In genomic region chr5:148382961-148383360, GRCh38 we compare ENCODE assay signal across 8 cellular contexts. TPM values are rescaled to one million over a fixed set of nuclear protein-coding genes. Genes with fewer than 3 reads are reported as not detected.
DNase-seq lines count a peak whose midpoint lies in the region; ATAC-seq, FAIRE-seq and TF ChIP-seq lines count a peak whose summit lies in the region.

No MANE protein-coding gene starts in this region.

- DNase-seq in DMS 273 (lab: John Stamatoyannopoulos, UW; ENCODE audit: unreplicated experiment) (peak; percentile 20), DMS 273 treated with DMSO at 0.1 percent for 48 hours (lab: John Stamatoyannopoulos, UW) (no peak), keratinocyte (ENCODE audit: low read depth, low spot score) (no peak), stomach (no peak)
- no peak for DNase-seq in activated T-helper 2 cell treated with anti-CD3 and anti-CD28 coated beads, Interferon-gamma antibody, Interleukin-2, Interleukin-4, amounts not matched to agents 10 μg/mL and 5 μg/mL and 100 μg/mL, durations not matched to agents 14 hours and 24 hours and 36 hours (ENCODE audit: low spot score)
- DNase-seq in activated CD8-positive, alpha-beta memory T cell treated with anti-CD3 and anti-CD28 coated beads, Interleukin-2, amount 50 U/mL, for 4 hours: no peak

- H3K4me1 Mint-ChIP-seq in activated T-helper 2 cell treated with anti-CD3 and anti-CD28 coated beads, Interferon-gamma antibody, Interleukin-2, Interleukin-4, amounts not matched to agents 10 μg/mL and 5 μg/mL and 100 μg/mL, durations not matched to agents 14 hours and 24 hours and 36 hours (ENCODE audit: low read depth): peaks cover 54% of the 10 kb centered on the region

- ATAC-seq in HG03520 (IDR thresholded peaks at IDR 0.05; ENCODE audit: unreplicated experiment) (no peak), GM18511 (IDR thresholded peaks at IDR 0.05; ENCODE audit: unreplicated experiment) (no peak)

- WGBS in stomach, 5 donors: 17 to 42% (median 24%) methylated on average over 4 of the region's 4 CpGs

- H3K4me1 ChIP-seq in keratinocyte (ENCODE audit: control insufficient read depth, extremely low read depth, insufficient read depth, low read length) (peaks cover 24% of the 10 kb centered on the region), stomach (peaks cover 25 to 68% (median 50%) of the 10 kb centered on the region in 4 donors)

- H3K4me3 Mint-ChIP-seq in activated T-helper 2 cell treated with anti-CD3 and anti-CD28 coated beads, Interferon-gamma antibody, Interleukin-2, Interleukin-4, amounts not matched to agents 10 μg/mL and 5 μg/mL and 100 μg/mL, durations not matched to agents 14 hours and 24 hours and 36 hours (ENCODE audit: low read depth): peak overlapping the region; percentile 96

- H3K27ac ChIP-seq in keratinocyte (ENCODE audit: control insufficient read depth, insufficient read depth, low read length) (peak overlapping the region; percentile 93), stomach (peak overlapping the region in 4 of 5 donors; percentile 92 to 97 (median 94))

- H3K36me3 ChIP-seq in keratinocyte (ENCODE audit: control insufficient read depth in 2 of 2, extremely low read depth in 1 of 2, insufficient read depth in 2 of 2, low read length in 2 of 2) (peaks cover 0 to under 1% of the 10 kb centered on the region in 2 experiments), stomach (peaks cover 0 to 10% (median 8%) of the 10 kb centered on the region in 4 donors)

- TF ChIP-seq EP300 in stomach (IDR thresholded peaks at IDR 0.05): no peak

- H2AFZ ChIP-seq in keratinocyte (ENCODE audit: control insufficient read depth, low read length): peak overlapping the region; percentile 97

- FAIRE-seq in keratinocyte (lab: Jason Lieb, UNC): no peak

- H3K9ac ChIP-seq in keratinocyte (ENCODE audit: control insufficient read depth, extremely low read depth, insufficient read depth, low read length): peak overlapping the region; percentile 97

- no peak for TF ChIP-seq POLR2A in stomach (IDR thresholded peaks at IDR 0.05)

- H3K36me3 Mint-ChIP-seq in activated T-helper 2 cell treated with anti-CD3 and anti-CD28 coated beads, Interferon-gamma antibody, Interleukin-2, Interleukin-4, amounts not matched to agents 10 μg/mL and 5 μg/mL and 100 μg/mL, durations not matched to agents 14 hours and 24 hours and 36 hours (ENCODE audit: low read depth): peaks cover 45% of the 10 kb centered on the region

- TF ChIP-seq CTCF in keratinocyte (optimal IDR thresholded peaks at IDR 0.05 in 1 of 3, IDR thresholded peaks at IDR 0.05 in 1 of 3, conservative IDR thresholded peaks at IDR 0.05 in 1 of 3; ENCODE audit: extremely low read depth in 1 of 3, insufficient read depth in 2 of 3, low read length in 3 of 3): no peak
- TF ChIP-seq CTCF in stomach (IDR thresholded peaks at IDR 0.05): no peak

- H3K79me2 ChIP-seq in keratinocyte (ENCODE audit: control insufficient read depth, insufficient read depth, low read length): peaks cover 39% of the 10 kb centered on the region

- H3K9me1 ChIP-seq in keratinocyte (ENCODE audit: control insufficient read depth, extremely low read depth, insufficient read depth, low read length): no peaks in the 10 kb centered on the region

- H3K9me3 ChIP-seq in keratinocyte (ENCODE audit: control insufficient read depth, low read depth, low read length) (no peaks in the 10 kb centered on the region), stomach (peaks cover 0 to 6% (median 0%) of the 10 kb centered on the region in 4 donors)

- peak overlapping the region; percentile 80 for H3K4me2 ChIP-seq in keratinocyte (ENCODE audit: control insufficient read depth, extremely low read depth, insufficient read depth, low read depth, low read length)

- dilution Hi-C loops in keratinocyte (cut with MboI; ENCODE audit: extremely low pct_ligation_motif_present, low sequenced_read_pairs): no loop called here

- intact Hi-C loops in activated T-helper 2 cell treated with anti-CD3 and anti-CD28 coated beads, Interferon-gamma antibody, Interleukin-2, Interleukin-4, amounts not matched to agents 10 μg/mL and 5 μg/mL and 100 μg/mL, durations not matched to agents 14 hours and 24 hours and 36 hours (cut with micrococcal nuclease): loop anchor here (5.0 kb wide), 3 partner anchors 419 to 1936 kb away; partner anchors contain the start of genes PCYOX1L and TCERG1
- intact Hi-C loops in stomach (cut with DNase I; ENCODE audit: low total_unique reads): no loop called here

- peaks cover 18% of the 10 kb centered on the region for H3K9me3 Mint-ChIP-seq in activated T-helper 2 cell treated with anti-CD3 and anti-CD28 coated beads, Interferon-gamma antibody, Interleukin-2, Interleukin-4, amounts not matched to agents 10 μg/mL and 5 μg/mL and 100 μg/mL, durations not matched to agents 14 hours and 24 hours and 36 hours

- peak overlapping the region; percentile 98 for H3K27ac Mint-ChIP-seq in activated T-helper 2 cell treated with anti-CD3 and anti-CD28 coated beads, Interferon-gamma antibody, Interleukin-2, Interleukin-4, amounts not matched to agents 10 μg/mL and 5 μg/mL and 100 μg/mL, durations not matched to agents 14 hours and 24 hours and 36 hours

- H4K20me1 ChIP-seq in keratinocyte (ENCODE audit: control insufficient read depth, extremely low read depth, insufficient read depth, low read length): no peaks in the 10 kb centered on the region

- H3K27me3 Mint-ChIP-seq in activated T-helper 2 cell treated with anti-CD3 and anti-CD28 coated beads, Interferon-gamma antibody, Interleukin-2, Interleukin-4, amounts not matched to agents 10 μg/mL and 5 μg/mL and 100 μg/mL, durations not matched to agents 14 hours and 24 hours and 36 hours (ENCODE audit: low read depth): no peaks in the 10 kb centered on the region

- H3K4me3 ChIP-seq in keratinocyte (ENCODE audit: control insufficient read depth in 2 of 3, extremely low read depth in 1 of 3, insufficient read depth in 2 of 3, low read depth in 1 of 3, low read length in 3 of 3) (peak overlapping the region; percentile 67 to 94 (median 88)), stomach (peak overlapping the region; percentile 66 to 85 (median 83))

- H3K27me3 ChIP-seq in keratinocyte (ENCODE audit: control insufficient read depth, extremely low read depth, insufficient read depth, low read length): no peaks in the 10 kb centered on the region
- H3K27me3 ChIP-seq in stomach: no peaks in the 10 kb centered on the region

RNA-seq across cellular contexts. Expression of gene FBXO38, which starts 0.8 kb away (rescaled TPM):
- total RNA-seq in activated T-helper 2 cell treated with anti-CD3 and anti-CD28 coated beads, Interferon-gamma antibody, Interleukin-2, Interleukin-4, amounts not matched to agents 10 μg/mL and 5 μg/mL and 100 μg/mL, durations not matched to agents 14 hours and 24 hours and 36 hours: 55.2 and 68.9 TPM in 2 replicates
- 15.8 to 30.4 TPM (median 26.8 TPM) in 3 replicates for polyA plus RNA-seq in keratinocyte
- 45.5 TPM for polyA plus RNA-seq in keratinocyte (2011; ENCODE audit: low read depth)
- polyA plus RNA-seq in keratinocyte (2011; cell fraction: cytosol; rRNA removed): 12.9 and 25.9 TPM in 2 replicates
- 69.2 and 73.7 TPM in 2 replicates for polyA plus RNA-seq in keratinocyte (2011; cell fraction: nucleus; rRNA removed)
- polyA plus RNA-seq in keratinocyte (2012; ENCODE audit: low replicate concordance): 13.4 and 20.4 TPM in 2 replicates
- polyA minus RNA-seq in keratinocyte: 9.5 to 86.7 TPM (median 84.0 TPM) in 3 replicates
- polyA minus RNA-seq in keratinocyte (2011; cell fraction: cytosol; rRNA and poly(A)+ RNA removed): 27.6 TPM
- polyA minus RNA-seq in keratinocyte (2011; cell fraction: nucleus; rRNA and poly(A)+ RNA removed): 78.3 and 159 TPM in 2 replicates
- 100 to 1,000 TPM in 2 of 5 donors, 10 to 100 TPM in 3; 16.3 to 119 (median 45.5) TPM for total RNA-seq in stomach
- 10 to 100 TPM; 10.7 to 15.6 (median 11.4) TPM for polyA plus RNA-seq in stomach

RNA-seq across cellular contexts. Expression of gene SPINK9, which starts 47.6 kb away (rescaled TPM):
- not detected in 2 replicates for total RNA-seq in activated T-helper 2 cell treated with anti-CD3 and anti-CD28 coated beads, Interferon-gamma antibody, Interleukin-2, Interleukin-4, amounts not matched to agents 10 μg/mL and 5 μg/mL and 100 μg/mL, durations not matched to agents 14 hours and 24 hours and 36 hours
- polyA plus RNA-seq in keratinocyte (not detected in 3 replicates), stomach (not detected)
- not detected for polyA plus RNA-seq in keratinocyte (2011; ENCODE audit: low read depth)
- polyA plus RNA-seq in keratinocyte (2011; cell fraction: cytosol; rRNA removed): 0.19 TPM in 1 of 2 replicates, not detected in the other
- polyA plus RNA-seq in keratinocyte (2011; cell fraction: nucleus; rRNA removed): not detected in 2 replicates
- not detected in 2 replicates for polyA plus RNA-seq in keratinocyte (2012; ENCODE audit: low replicate concordance)
- not detected in 3 replicates for polyA minus RNA-seq in keratinocyte
- not detected for polyA minus RNA-seq in keratinocyte (2011; cell fraction: cytosol; rRNA and poly(A)+ RNA removed)
- not detected in 2 replicates for polyA minus RNA-seq in keratinocyte (2011; cell fraction: nucleus; rRNA and poly(A)+ RNA removed)
- total RNA-seq in stomach: not detected
